Comparison of ENCODE assay signal across 28 cellular contexts in genomic region chr20:24059174-24059573, GRCh38.
"Had no signal": no experiment of that assay in that cellular context is flagged by ENCODE, and none has a peak within 500 bp of the region (broad histone marks: within the 10 kb centered on the region; RNA-seq: fewer than 3 reads in every experiment).

No MANE protein-coding gene starts in this region.

- H3K36me3 Mint-ChIP-seq: immature natural killer cell; mesothelial cell of epicardium; naive B cell; natural killer cell; neural progenitor cell; stimulated activated naive B cell treated with anti-CD40 and anti-IgM and Interleukin-4, amounts not matched to agents 10 μg/mL and 1 μg/mL and 100 μg/mL, for 72 hours had no signal

- DNase-seq: hippocampal formation; immature natural killer cell; kidney; left ventricle myocardium inferior; mesendoderm; naive B cell; natural killer cell; nephron progenitor cell; occipital lobe; psoas muscle; stimulated activated CD4-positive, alpha-beta T cell treated with anti-CD3 and anti-CD28 coated beads, Interleukin-12 subunit alpha, Interleukin-12 subunit beta, amount 100 ng/mL, for 4 hours; stimulated activated CD4-positive, alpha-beta T cell treated with anti-CD3 and anti-CD28 coated beads, Interleukin-15, amount 100 ng/mL, for 24 hours; stimulated activated CD4-positive, alpha-beta T cell treated with anti-CD3 and anti-CD28 coated beads, Interleukin-2, amount 100 ng/mL, for 24 hours; stimulated activated CD4-positive, alpha-beta T cell treated with anti-CD3 and anti-CD28 coated beads, Interleukin-4, amount 100 ng/mL, for 1 hour; stimulated activated naive B cell treated with anti-CD40 and anti-IgM and Interleukin-4, amounts not matched to agents 10 μg/mL and 1 μg/mL and 100 μg/mL, for 72 hours; stimulated activated naive CD8-positive, alpha-beta T cell treated with anti-CD3 and anti-CD28 coated beads, Interleukin-15, Interleukin-2, amounts not matched to agents 100 U/mL and 50 U/mL, for 24 hours; stomach; testis; thyroid gland; trophoblast cell; upper lobe of right lung had no signal

- H3K27me3 Mint-ChIP-seq: naive B cell; stimulated activated naive B cell treated with anti-CD40 and anti-IgM and Interleukin-4, amounts not matched to agents 10 μg/mL and 1 μg/mL and 100 μg/mL, for 72 hours had no signal

- H2AFZ ChIP-seq: neural progenitor cell, parathyroid adenoma had no signal

- H3K27ac ChIP-seq: left ventricle myocardium inferior, neural progenitor cell, neutrophil, parathyroid adenoma, psoas muscle, skin epidermis, stomach, testis, thyroid gland, upper lobe of right lung had no signal

- H3K4me1 ChIP-seq: left ventricle myocardium inferior, neural progenitor cell, parathyroid adenoma, psoas muscle, stomach, testis, upper lobe of right lung had no signal

- H3K4me3 Mint-ChIP-seq: immature natural killer cell; mesothelial cell of epicardium; naive B cell; natural killer cell; nephron progenitor cell; neural progenitor cell; stimulated activated naive B cell treated with anti-CD40 and anti-IgM and Interleukin-4, amounts not matched to agents 10 μg/mL and 1 μg/mL and 100 μg/mL, for 72 hours had no signal

- H3K79me2 ChIP-seq: parathyroid adenoma had no signal

- H3K36me3 ChIP-seq: left ventricle myocardium inferior, neural progenitor cell, neutrophil, stomach, thyroid gland, upper lobe of right lung had no signal

- H3K4me2 ChIP-seq: neural progenitor cell had no signal

- H3K9ac ChIP-seq: neural progenitor cell, parathyroid adenoma had no signal

- H3K27me3 ChIP-seq: neural progenitor cell, neutrophil, testis, thyroid gland, upper lobe of right lung had no signal

- H3K4me1 Mint-ChIP-seq: mesothelial cell of epicardium; naive B cell; nephron progenitor cell; neural progenitor cell; stimulated activated naive B cell treated with anti-CD40 and anti-IgM and Interleukin-4, amounts not matched to agents 10 μg/mL and 1 μg/mL and 100 μg/mL, for 72 hours had no signal

- H3K9me3 ChIP-seq: left ventricle myocardium inferior, neutrophil, psoas muscle, stomach, testis, thyroid gland, upper lobe of right lung had no signal

- H3K9me3 Mint-ChIP-seq: immature natural killer cell; mesothelial cell of epicardium; naive B cell; natural killer cell; nephron progenitor cell; neural progenitor cell; stimulated activated naive B cell treated with anti-CD40 and anti-IgM and Interleukin-4, amounts not matched to agents 10 μg/mL and 1 μg/mL and 100 μg/mL, for 72 hours had no signal

- H3K27ac Mint-ChIP-seq: immature natural killer cell; mesothelial cell of epicardium; natural killer cell; nephron progenitor cell; neural progenitor cell; stimulated activated naive B cell treated with anti-CD40 and anti-IgM and Interleukin-4, amounts not matched to agents 10 μg/mL and 1 μg/mL and 100 μg/mL, for 72 hours had no signal

- ATAC-seq: natural killer cell; psoas muscle; sciatic nerve; stimulated activated naive B cell treated with anti-CD40 and anti-IgM and Interleukin-4, amounts not matched to agents 10 μg/mL and 1 μg/mL and 100 μg/mL, for 72 hours; stimulated activated naive CD8-positive, alpha-beta T cell treated with anti-CD3 and anti-CD28 coated beads, Interleukin-15, Interleukin-2, amounts not matched to agents 100 U/mL and 50 U/mL, for 24 hours; upper lobe of right lung had no signal

- H3K4me3 ChIP-seq: left ventricle myocardium inferior, lung, neural progenitor cell, psoas muscle, skin epidermis, stomach, testis, thyroid gland, upper lobe of right lung had no signal
